15 cellular contexts compared by ENCODE assay signal in the genomic region with DNA sequence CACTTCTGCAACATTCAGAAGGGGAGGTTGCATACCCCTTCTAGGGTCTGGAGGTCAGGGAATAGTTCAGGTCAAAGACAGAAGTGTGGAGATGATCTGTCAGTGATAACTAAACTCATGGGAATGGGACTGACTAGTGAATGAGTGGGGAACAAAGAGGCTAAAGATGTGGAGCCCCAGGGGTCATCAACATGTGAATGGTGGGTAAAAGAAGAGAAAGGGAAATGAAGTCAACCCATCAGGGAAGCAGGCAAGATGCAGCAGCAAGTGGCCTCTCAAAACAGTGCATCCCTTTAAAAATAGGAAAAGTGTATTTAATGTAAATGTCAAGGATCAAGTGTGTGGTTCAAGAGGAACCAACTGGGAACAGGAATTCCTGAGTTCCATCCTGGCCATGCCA.
"Had no signal": no experiment of that assay in that cellular context is flagged by ENCODE, and none has a peak within 500 bp of the region (broad histone marks: within the 10 kb centered on the region; RNA-seq: fewer than 3 reads in every experiment).

No MANE protein-coding gene starts in this region.

- H3K4me1 ChIP-seq: esophagus squamous epithelium, right atrium auricular region had no signal

- H3K27me3 ChIP-seq: esophagus squamous epithelium, ovary, right atrium auricular region had no signal

- H3K4me1 Mint-ChIP-seq: naive thymus-derived CD4-positive, alpha-beta T cell had no signal

- DNase-seq: cerebellar nuclear complex; effector memory CD8-positive, alpha-beta T cell; esophagus squamous epithelium; foreskin fibroblast; islet precursor cell; mammary epithelial cell; naive thymus-derived CD4-positive, alpha-beta T cell; ovary; small intestine; stimulated activated CD4-positive, alpha-beta T cell treated with anti-CD3 and anti-CD28 coated beads, Interleukin-12 subunit alpha, Interleukin-12 subunit beta, amount 100 ng/mL, for 4 hours; stimulated activated naive CD4-positive, alpha-beta T cell; trophoblast cell had no signal

- H3K36me3 Mint-ChIP-seq: naive thymus-derived CD4-positive, alpha-beta T cell had no signal

- H3K36me3 ChIP-seq: esophagus squamous epithelium, ovary, right atrium auricular region had no signal

- H3K27ac ChIP-seq: esophagus squamous epithelium, ovary, right atrium auricular region had no signal

- H3K9me3 Mint-ChIP-seq: dendritic cell treated with granulocyte-macrophage colony-stimulating factor and Interleukin-4, amounts not matched to agents 40 ng/mL and 50 ng/mL, for 4 days had no signal

- ATAC-seq: effector memory CD8-positive, alpha-beta T cell; left lobe of liver; naive thymus-derived CD4-positive, alpha-beta T cell had no signal

- H3K27me3 Mint-ChIP-seq: dendritic cell treated with granulocyte-macrophage colony-stimulating factor and Interleukin-4, amounts not matched to agents 40 ng/mL and 50 ng/mL, for 4 days; effector memory CD8-positive, alpha-beta T cell had no signal

- H3K4me3 Mint-ChIP-seq: dendritic cell treated with granulocyte-macrophage colony-stimulating factor and Interleukin-4, amounts not matched to agents 40 ng/mL and 50 ng/mL, for 4 days; effector memory CD8-positive, alpha-beta T cell; naive thymus-derived CD4-positive, alpha-beta T cell had no signal

- H3K9me3 ChIP-seq: esophagus squamous epithelium, ovary, right atrium auricular region had no signal

- H3K27ac Mint-ChIP-seq: dendritic cell treated with granulocyte-macrophage colony-stimulating factor and Interleukin-4, amounts not matched to agents 40 ng/mL and 50 ng/mL, for 4 days; effector memory CD8-positive, alpha-beta T cell; naive thymus-derived CD4-positive, alpha-beta T cell had no signal

- H3K4me3 ChIP-seq: esophagus squamous epithelium, ovary, right atrium auricular region had no signal
